1 cellular context compared by ENCODE assay signal in the genomic region with DNA sequence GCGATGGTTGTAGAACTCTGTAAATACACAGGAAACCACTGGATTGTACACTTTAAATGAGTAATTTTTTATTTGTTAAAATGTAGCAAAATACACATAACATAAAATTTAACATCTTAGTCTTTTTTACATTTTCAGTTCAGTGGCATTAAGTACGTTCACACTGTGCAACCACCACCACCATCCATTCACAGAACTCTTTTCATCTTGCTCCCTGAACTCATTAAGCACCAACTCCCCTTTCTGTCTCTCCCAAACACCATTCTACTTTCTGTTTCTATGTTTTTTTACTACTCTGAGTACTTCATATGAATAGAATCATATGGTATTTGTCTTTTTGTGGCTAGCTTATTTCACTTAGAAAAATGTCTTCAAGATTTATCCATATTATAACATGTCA.
TF ChIP-seq lines count a peak whose summit lies in the region.

No MANE protein-coding gene starts in this region.

TF ChIP-seq in IMR-90, 13 proteins besides CTCF, POLR2A, EP300 and RAD21:
- TF ChIP-seq FOS (IDR thresholded peaks at IDR 0.05; ENCODE audit: low read depth, low read length) (no peak), RFX5 (IDR thresholded peaks at IDR 0.05; ENCODE audit: low read depth, low read length) (no peak), SMC3 (IDR thresholded peaks at IDR 0.05; ENCODE audit: low read depth, low read length) (no peak), MAFK (IDR thresholded peaks at IDR 0.05; ENCODE audit: low read depth, low read length) (no peak), BHLHE40 (IDR thresholded peaks at IDR 0.05; ENCODE audit: low read depth, low read length) (no peak), MAZ (IDR thresholded peaks at IDR 0.05; ENCODE audit: borderline replicate concordance, low read depth, low read length) (no peak), NFE2L2 (IDR thresholded peaks at IDR 0.05; ENCODE audit: low read depth, low read length) (no peak), RCOR1 (IDR thresholded peaks at IDR 0.05; ENCODE audit: insufficient replicate concordance, low read length) (no peak), MXI1 (IDR thresholded peaks at IDR 0.05; ENCODE audit: borderline replicate concordance, low read depth, low read length) (no peak), CEBPB (IDR thresholded peaks at IDR 0.05; ENCODE audit: low read depth, low read length) (no peak), CHD1 (IDR thresholded peaks at IDR 0.05; ENCODE audit: low read depth, low read length) (no peak)
- TF ChIP-seq, protein P1, sequence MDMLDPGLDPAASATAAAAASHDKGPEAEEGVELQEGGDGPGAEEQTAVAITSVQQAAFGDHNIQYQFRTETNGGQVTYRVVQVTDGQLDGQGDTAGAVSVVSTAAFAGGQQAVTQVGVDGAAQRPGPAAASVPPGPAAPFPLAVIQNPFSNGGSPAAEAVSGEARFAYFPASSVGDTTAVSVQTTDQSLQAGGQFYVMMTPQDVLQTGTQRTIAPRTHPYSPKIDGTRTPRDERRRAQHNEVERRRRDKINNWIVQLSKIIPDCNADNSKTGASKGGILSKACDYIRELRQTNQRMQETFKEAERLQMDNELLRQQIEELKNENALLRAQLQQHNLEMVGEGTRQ (IDR thresholded peaks at IDR 0.05; ENCODE audit: low read depth, low read length): no peak
- TF ChIP-seq, protein P2, sequence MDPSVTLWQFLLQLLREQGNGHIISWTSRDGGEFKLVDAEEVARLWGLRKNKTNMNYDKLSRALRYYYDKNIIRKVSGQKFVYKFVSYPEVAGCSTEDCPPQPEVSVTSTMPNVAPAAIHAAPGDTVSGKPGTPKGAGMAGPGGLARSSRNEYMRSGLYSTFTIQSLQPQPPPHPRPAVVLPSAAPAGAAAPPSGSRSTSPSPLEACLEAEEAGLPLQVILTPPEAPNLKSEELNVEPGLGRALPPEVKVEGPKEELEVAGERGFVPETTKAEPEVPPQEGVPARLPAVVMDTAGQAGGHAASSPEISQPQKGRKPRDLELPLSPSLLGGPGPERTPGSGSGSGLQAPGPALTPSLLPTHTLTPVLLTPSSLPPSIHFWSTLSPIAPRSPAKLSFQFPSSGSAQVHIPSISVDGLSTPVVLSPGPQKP (IDR thresholded peaks at IDR 0.05; ENCODE audit: borderline replicate concordance, low read depth, low read length): no peak
TF ChIP-seq in IMR-90: peak in this region for 0.
